ENCODE assay signal across 21 cellular contexts in the genomic region with DNA sequence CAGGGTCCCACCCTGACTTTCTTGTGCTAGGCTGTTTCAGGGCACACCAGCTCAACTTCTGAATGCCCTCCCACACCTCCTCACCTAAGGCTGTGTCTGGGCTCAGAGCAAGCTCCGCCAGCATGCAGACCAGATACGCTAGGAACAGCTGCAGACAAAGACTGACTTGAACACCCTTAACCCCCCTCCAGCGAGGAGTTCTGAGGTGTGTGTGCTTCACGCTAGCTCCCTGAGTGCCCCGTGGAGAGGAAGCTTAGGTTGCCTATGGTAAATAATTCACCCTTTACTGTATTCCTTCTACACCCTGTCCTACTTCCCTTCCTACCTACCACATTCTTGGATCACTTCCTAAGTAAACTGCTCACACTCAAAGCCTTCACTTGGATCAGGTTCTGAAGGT.
"Had no signal": no experiment of that assay in that cellular context is flagged by ENCODE, and none has a peak within 500 bp of the region (broad histone marks: within the 10 kb centered on the region; RNA-seq: fewer than 3 reads in every experiment).

No MANE protein-coding gene starts in this region.

- H3K4me1 Mint-ChIP-seq: activated B cell treated with CpG ODN at 0.5 μM for 24 hours, naive B cell had no signal

- DNase-seq: activated B cell treated with CpG ODN at 0.5 μM for 24 hours; activated CD4-positive, alpha-beta T cell treated with anti-CD3 and anti-CD28 coated beads for 48 hours; activated CD8-positive, alpha-beta memory T cell treated with anti-CD3 and anti-CD28 coated beads, Interleukin-2, amount 50 U/mL, for 4 hours; activated CD8-positive, alpha-beta T cell treated with anti-CD3 and anti-CD28 coated beads, Interleukin-2, amount 10 ng/mL, durations not matched to agents 7 days and 5 days; activated gamma-delta T cell; activated T-cell treated with anti-CD3 and anti-CD28 coated beads, Interleukin-2, amount 50 U/mL, for 72 hours; amniotic stem cell; body of pancreas; central memory CD4-positive, alpha-beta T cell; colonic mucosa; naive B cell; retina; stimulated activated CD4-positive, alpha-beta T cell treated with anti-CD3 and anti-CD28 coated beads, Interleukin-12 subunit alpha, Interleukin-12 subunit beta, amount 100 ng/mL, for 4 hours; stimulated activated CD4-positive, alpha-beta T cell treated with anti-CD3 and anti-CD28 coated beads, Interleukin-2, amount 100 ng/mL, for 24 hours; uterus had no signal

- H3K36me3 Mint-ChIP-seq: activated naive CD8-positive, alpha-beta T cell; naive B cell had no signal

- H3K27ac Mint-ChIP-seq: activated B cell treated with CpG ODN at 0.5 μM for 24 hours; activated CD8-positive, alpha-beta T cell treated with anti-CD3 and anti-CD28 coated beads, Interleukin-2, amount 10 ng/mL, durations not matched to agents 7 days and 5 days; activated naive CD8-positive, alpha-beta T cell; activated T-cell treated with anti-CD3 and anti-CD28 coated beads, Interleukin-2, amount 50 U/mL, for 72 hours; naive B cell had no signal

- FAIRE-seq: keratinocyte, TTC549 had no signal

- H3K9me3 ChIP-seq: body of pancreas, colonic mucosa, neutrophil, uterus had no signal

- H3K27me3 Mint-ChIP-seq: activated B cell treated with CpG ODN at 0.5 μM for 24 hours; activated naive CD8-positive, alpha-beta T cell; naive B cell had no signal

- H3K4me3 ChIP-seq: body of pancreas, colonic mucosa, uterus had no signal

- H3K27ac ChIP-seq: body of pancreas, colonic mucosa, neutrophil, parathyroid adenoma, uterus had no signal

- ATAC-seq: activated CD8-positive, alpha-beta T cell treated with anti-CD3 and anti-CD28 coated beads, Interleukin-2, amount 10 ng/mL, durations not matched to agents 7 days and 5 days; activated T-cell treated with anti-CD3 and anti-CD28 coated beads, Interleukin-2, amount 50 U/mL, for 72 hours; body of pancreas; esophagus mucosa had no signal

- H3K4me3 Mint-ChIP-seq: activated B cell treated with CpG ODN at 0.5 μM for 24 hours; activated CD8-positive, alpha-beta T cell treated with anti-CD3 and anti-CD28 coated beads, Interleukin-2, amount 10 ng/mL, durations not matched to agents 7 days and 5 days; activated naive CD8-positive, alpha-beta T cell; activated T-cell treated with anti-CD3 and anti-CD28 coated beads, Interleukin-2, amount 50 U/mL, for 72 hours; naive B cell had no signal

- H3K36me3 ChIP-seq: colonic mucosa, neutrophil, uterus had no signal

- H3K27me3 ChIP-seq: body of pancreas, colonic mucosa, neutrophil, uterus had no signal

- H3K4me1 ChIP-seq: body of pancreas, colonic mucosa, parathyroid adenoma, uterus had no signal

- H3K9me3 Mint-ChIP-seq: activated B cell treated with CpG ODN at 0.5 μM for 24 hours had no signal
